In genomic region chr3:119044593-119044992, GRCh38 we compare ENCODE assay signal across 38 cellular contexts. TPM values are rescaled to one million over a fixed set of nuclear protein-coding genes. Genes with fewer than 3 reads are reported as not detected.
"Had no signal": no experiment of that assay in that cellular context is flagged by ENCODE, and none has a peak within 500 bp of the region (broad histone marks: within the 10 kb centered on the region; RNA-seq: fewer than 3 reads in every experiment).

No MANE protein-coding gene starts in this region.

- H3K27ac ChIP-seq: ascending aorta, cardiac muscle cell, SJSA1, VCaP had no signal

- H3K36me3 ChIP-seq: ascending aorta, cardiac muscle cell, SJSA1 had no signal

- H3K27ac Mint-ChIP-seq: activated CD4-positive, alpha-beta T cell treated with anti-CD3 and anti-CD28 coated beads, Interleukin-2, amount 10 ng/mL, durations not matched to agents 24 days and 14 days; activated CD8-positive, alpha-beta T cell treated with anti-CD3 and anti-CD28 coated beads for 36 hours; activated naive CD8-positive, alpha-beta T cell treated with anti-CD3 and anti-CD28 coated beads, Interleukin-2, amount 10 ng/mL, durations not matched to agents 7 days and 5 days; activated T-cell treated with anti-CD3 and anti-CD28 coated beads, Interleukin-2, amount 50 U/mL, for 72 hours; activated T-helper 17 cell treated with anti-CD3 and anti-CD28 coated beads, Interleukin-2, amount 50 U/mL, for 72 hours had no signal

- H3K4me1 Mint-ChIP-seq: activated CD4-positive, alpha-beta T cell treated with anti-CD3 and anti-CD28 coated beads, Interleukin-2, amount 10 ng/mL, durations not matched to agents 24 days and 14 days; activated naive CD8-positive, alpha-beta T cell treated with anti-CD3 and anti-CD28 coated beads, Interleukin-2, amount 10 ng/mL, durations not matched to agents 7 days and 5 days; activated T-helper 17 cell treated with anti-CD3 and anti-CD28 coated beads, Interleukin-2, amount 50 U/mL, for 72 hours; central memory CD8-positive, alpha-beta T cell had no signal

- DNase-seq: activated CD4-positive, alpha-beta T cell treated with anti-CD3 and anti-CD28 coated beads, Interleukin-2, amount 10 ng/mL, durations not matched to agents 24 days and 14 days; activated CD4-positive, alpha-beta T cell treated with anti-CD3 and anti-CD28 coated beads, Interleukin-2, amount 50 U/mL, for 4 hours; activated CD4-positive, CD25-positive, alpha-beta regulatory T cell; activated CD8-positive, alpha-beta T cell treated with anti-CD3 and anti-CD28 coated beads for 36 hours; activated effector memory CD4-positive, alpha-beta T cell treated with anti-CD3 and anti-CD28 coated beads, Interleukin-2, amount 50 U/mL, for 16 hours; activated naive CD4-positive, alpha-beta T cell; activated naive CD4-positive, alpha-beta T cell treated with anti-CD3 and anti-CD28 coated beads, Interleukin-2, amount 50 U/mL, for 16 hours; activated naive CD8-positive, alpha-beta T cell treated with anti-CD3 and anti-CD28 coated beads, Interleukin-2, amount 10 ng/mL, durations not matched to agents 7 days and 5 days; activated T-cell treated with anti-CD3 and anti-CD28 coated beads, Interleukin-2, amount 50 U/mL, for 1 hour; activated T-cell treated with anti-CD3 and anti-CD28 coated beads, Interleukin-2, amount 50 U/mL, for 72 hours; amygdala; MM.1S; MV-4-11; NCI-H1092; NCI-H1417 treated with DMSO at 0.1 percent for 48 hours; NCI-H187 treated with DMSO at 0.1 percent for 48 hours; NCI-H2081; NCI-H2171 treated with DMSO at 0.1 percent for 48 hours; NCI-H2227 treated with DMSO at 0.1 percent for 48 hours; NCI-H446; NCI-H510A treated with DMSO at 0.1 percent for 48 hours; NCI-H69; NCI-H82; RPMI8226; SHP77 treated with DMSO at 0.1 percent for 48 hours; SK-N-SH; T-helper 2 cell; T-helper 9 cell had no signal

- H3K4me1 ChIP-seq: ascending aorta, SJSA1 had no signal

- H3K4me3 ChIP-seq: ascending aorta, cardiac muscle cell, SJSA1 had no signal

- H3K4me2 ChIP-seq: SK-N-SH had no signal

- ATAC-seq: activated CD8-positive, alpha-beta T cell treated with anti-CD3 and anti-CD28 coated beads for 36 hours; activated T-cell treated with anti-CD3 and anti-CD28 coated beads, Interleukin-2, amount 50 U/mL, for 72 hours; activated T-helper 17 cell treated with anti-CD3 and anti-CD28 coated beads, Interleukin-2, amount 50 U/mL, for 72 hours; Panc1 had no signal

- H3K27me3 ChIP-seq: ascending aorta, cardiac muscle cell, SJSA1 had no signal

- H3K9me3 ChIP-seq: ascending aorta, SJSA1, SK-N-SH had no signal

- H3K9ac ChIP-seq: SK-N-SH had no signal

- H3K4me3 Mint-ChIP-seq: activated CD4-positive, alpha-beta T cell treated with anti-CD3 and anti-CD28 coated beads, Interleukin-2, amount 10 ng/mL, durations not matched to agents 24 days and 14 days; activated CD8-positive, alpha-beta T cell treated with anti-CD3 and anti-CD28 coated beads for 36 hours; activated naive CD8-positive, alpha-beta T cell treated with anti-CD3 and anti-CD28 coated beads, Interleukin-2, amount 10 ng/mL, durations not matched to agents 7 days and 5 days; activated T-cell treated with anti-CD3 and anti-CD28 coated beads, Interleukin-2, amount 50 U/mL, for 72 hours; activated T-helper 17 cell treated with anti-CD3 and anti-CD28 coated beads, Interleukin-2, amount 50 U/mL, for 72 hours; central memory CD8-positive, alpha-beta T cell had no signal

RNA-seq across cellular contexts. Expression of gene IGSF11, which starts 9.9 kb away (rescaled TPM):
- total RNA-seq: activated CD4-positive, alpha-beta T cell treated with anti-CD3 and anti-CD28 coated beads, Interleukin-2, amount 10 ng/mL, durations not matched to agents 24 days and 14 days; activated CD8-positive, alpha-beta memory T cell treated with anti-CD3 and anti-CD28 coated beads for 36 hours; ascending aorta; chondrocyte; LHCN-M2 had no signal
